8 cellular contexts compared by ENCODE assay signal in genomic region chr15:26772588-26773484, GRCh38. TPM values are rescaled to one million over a fixed set of nuclear protein-coding genes. Genes with fewer than 3 reads are reported as not detected.
A peak's percentile ranks its signal among the peaks of the same experiment; 100 is the strongest.
DNase-seq lines count a peak whose midpoint lies in the region; ATAC-seq and TF ChIP-seq lines count a peak whose summit lies in the region.

TSS of gene GABRB3 (minus strand) at chr15:26773066.

- H3K27ac ChIP-seq in dorsolateral prefrontal cortex: peak within 1 kb of the TSS in 55 of 59 donors; percentile 9 to 91 (median 74)

- ATAC-seq in GM21619 (IDR thresholded peaks at IDR 0.05; ENCODE audit: unreplicated experiment): no peak

- peak in 10 of 14 donors; percentile 1 to 80 (median 21) for DNase-seq in C1 segment of cervical spinal cord (lab: John Stamatoyannopoulos, UW)
- DNase-seq in NCI-H1694 (lab: John Stamatoyannopoulos, UW): peak; percentile 6
- DNase-seq in dorsolateral prefrontal cortex: peak in 8 of 10 donors; percentile 32 to 88 (median 66)
- peak; percentile 39 for DNase-seq in midbrain (lab: John Stamatoyannopoulos, UW)
- no peak for DNase-seq in HPDE6-E6E7 (ENCODE audit: extremely low spot score)
- DNase-seq in effector CD4-positive, alpha-beta T cell: no peak
- no peak for DNase-seq in kidney glomerular epithelial cell (lab: John Stamatoyannopoulos, UW)

- no peak for TF ChIP-seq CTCF in dorsolateral prefrontal cortex (IDR thresholded peaks at IDR 0.05 in 54 of 56, conservative IDR thresholded peaks at IDR 0.05 in 2 of 56; ENCODE audit: low read depth in 1 of 56, partially characterized antibody in 56 of 56)

- peak within 1 kb of the TSS; percentile 44 to 78 (median 65) for H3K4me3 ChIP-seq in dorsolateral prefrontal cortex

- intact Hi-C loops in dorsolateral prefrontal cortex (cut with DNase I): loop anchor here (5.0 kb wide), 2 partner anchors 51 to 56 kb away; no protein-coding TSS in a partner anchor

- H3K27me3 ChIP-seq in dorsolateral prefrontal cortex: peaks cover 0 to 47% (median 0%) of the 10 kb centered on the region in 45 donors

RNA-seq across cellular contexts. Expression of gene GABRB3, which starts in this region (rescaled TPM):
- total RNA-seq in dorsolateral prefrontal cortex: 100 to 1,000 TPM in 109 of 120 experiments, 10 to 100 TPM in 11; 40.9 to 241 (median 150) TPM

Comparison
In these comparisons a context has a peak if more than half of its experiments do, and no peak if none do; other contexts are left out.
1. DNase-seq: peak in C1 segment of cervical spinal cord (10 of 14), NCI-H1694 (single experiment), dorsolateral prefrontal cortex (8 of 10) and midbrain (single experiment); none in HPDE6-E6E7 (single experiment), effector CD4-positive, alpha-beta T cell (single experiment) and kidney glomerular epithelial cell (single experiment).